ENCODE assay signal across 1 cellular context in genomic region chr7:76165973-76166403, GRCh38.
TF ChIP-seq lines count a peak whose summit lies in the region.

No MANE protein-coding gene starts in this region.

TF ChIP-seq in HEK293, 187 proteins besides CTCF, POLR2A, EP300 and RAD21 (continued from another document):
- no peak for TF ChIP-seq ZNF645 (tag by site-specific recombination; IDR thresholded peaks at IDR 0.05)
- TF ChIP-seq ZNF146 (tag by site-specific recombination; IDR thresholded peaks at IDR 0.05), result no peak
- TF ChIP-seq ZNF148 (tag by site-specific recombination; IDR thresholded peaks at IDR 0.05; ENCODE audit: borderline replicate concordance), result no peak
- no peak for TF ChIP-seq ZNF549 (tag by site-specific recombination; IDR thresholded peaks at IDR 0.05)
- TF ChIP-seq ZNF76 (tag by site-specific recombination; IDR thresholded peaks at IDR 0.05; ENCODE audit: borderline replicate concordance, low read depth), result no peak
